Comparison of ENCODE assay signal across 8 cellular contexts in the genomic region with DNA sequence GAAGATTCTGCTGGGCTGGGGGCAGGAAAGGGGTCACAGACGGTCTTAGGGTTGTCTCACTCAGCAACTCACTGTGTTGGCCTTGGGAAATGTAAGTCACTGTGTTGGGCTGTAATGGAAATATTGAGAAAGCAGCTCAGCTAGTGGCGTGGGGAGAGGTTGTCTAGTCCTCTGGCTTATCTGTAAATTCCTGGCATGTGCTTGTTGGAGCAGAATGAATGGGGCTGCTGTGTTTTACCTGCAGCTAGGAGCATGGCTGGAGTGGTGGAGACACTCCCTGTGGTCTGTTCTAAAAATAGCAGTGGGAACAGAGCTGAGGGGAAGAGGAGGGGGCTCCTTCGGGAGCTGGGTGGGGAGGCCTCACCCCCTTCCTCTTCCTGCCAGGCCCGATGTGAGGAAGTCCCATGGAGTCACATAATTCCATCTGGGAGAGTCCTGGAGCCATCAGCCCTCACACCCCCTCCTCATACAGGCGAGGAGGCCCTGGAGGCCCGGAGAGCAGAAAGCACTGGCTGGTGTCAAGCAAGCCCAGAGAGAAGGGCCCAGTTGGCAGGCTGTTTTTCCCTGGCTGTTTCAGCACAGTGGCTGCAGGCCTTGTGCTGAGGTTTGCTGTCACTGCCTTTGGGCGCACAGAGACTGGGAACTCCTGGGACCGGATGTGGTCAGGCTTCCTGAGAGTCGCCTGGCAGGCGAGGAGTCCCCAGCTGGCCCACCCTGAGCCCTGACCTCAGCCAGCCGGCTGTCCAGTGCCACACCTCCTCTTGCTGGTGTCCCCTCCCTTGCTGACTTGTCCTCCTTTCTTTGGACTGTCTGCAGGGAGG.
A peak's percentile ranks its signal among the peaks of the same experiment; 100 is the strongest.
DNase-seq lines count a peak whose midpoint lies in the region; ATAC-seq lines count a peak whose summit lies in the region.

No MANE protein-coding gene starts in this region.

- peak overlapping the region; percentile 28 for H3K4me3 Mint-ChIP-seq in T-helper 2 cell treated with Interferon-gamma antibody and Interleukin-4, amounts not matched to agents 5 μg/mL and 100 μg/mL, for 36 hours

- 68 to 71% methylated on average over 11 of the region's 11 CpGs for WGBS in ectodermal cell, 2 experiments

- H3K9me3 Mint-ChIP-seq in T-helper 2 cell treated with Interferon-gamma antibody and Interleukin-4, amounts not matched to agents 5 μg/mL and 100 μg/mL, for 36 hours = no peaks in the 10 kb centered on the region

- H3K9me3 ChIP-seq in ectodermal cell (ENCODE audit: control insufficient read depth, low read length) = no peaks in the 10 kb centered on the region

- peaks cover 5% of the 10 kb centered on the region for H3K36me3 Mint-ChIP-seq in T-helper 2 cell treated with Interferon-gamma antibody and Interleukin-4, amounts not matched to agents 5 μg/mL and 100 μg/mL, for 36 hours (ENCODE audit: low read depth)

- peak overlapping the region; percentile 64 for H3K27ac Mint-ChIP-seq in T-helper 2 cell treated with Interferon-gamma antibody and Interleukin-4, amounts not matched to agents 5 μg/mL and 100 μg/mL, for 36 hours

- H3K4me1 ChIP-seq in ectodermal cell (ENCODE audit: control insufficient read depth, insufficient read depth, low read length) = peaks cover 14% of the 10 kb centered on the region

- no peaks in the 10 kb centered on the region for H3K27me3 ChIP-seq in ectodermal cell (ENCODE audit: control insufficient read depth, insufficient read depth, low read length, poor library complexity, severe bottlenecking)

- H3K4me1 Mint-ChIP-seq in T-helper 2 cell treated with Interferon-gamma antibody and Interleukin-4, amounts not matched to agents 5 μg/mL and 100 μg/mL, for 36 hours (ENCODE audit: low read depth) = peaks cover 21% of the 10 kb centered on the region

- H3K27ac ChIP-seq in ectodermal cell (ENCODE audit: insufficient read depth, low read depth, low read length, poor library complexity, severe bottlenecking) = peak overlapping the region; percentile 13

- no peaks in the 10 kb centered on the region for H3K36me3 ChIP-seq in ectodermal cell (ENCODE audit: control insufficient read depth, insufficient read depth, low read length)

- no peak overlapping the region for H3K4me3 ChIP-seq in ectodermal cell (ENCODE audit: insufficient read depth, low read depth, low read length)

- ATAC-seq in GM21786 (IDR thresholded peaks at IDR 0.05; ENCODE audit: unreplicated experiment) (peak; percentile 53), HG03175 (IDR thresholded peaks at IDR 0.05; ENCODE audit: unreplicated experiment) (no peak), GM19463 (IDR thresholded peaks at IDR 0.05; ENCODE audit: unreplicated experiment) (no peak)

- peak; percentile 49 for DNase-seq in T-helper 2 cell treated with Interferon-gamma antibody and Interleukin-4, amounts not matched to agents 5 μg/mL and 100 μg/mL, for 36 hours (ENCODE audit: low spot score)
- peak; percentile 57 for DNase-seq in mucosa of gallbladder (ENCODE audit: low spot score)
- DNase-seq in superior temporal gyrus (ENCODE audit: extremely low spot score) = peak; percentile 37
- no peak for DNase-seq in DMS114 treated with DMSO at 0.1 percent for 48 hours (lab: John Stamatoyannopoulos, UW; ENCODE audit: unreplicated experiment)

- H3K27me3 Mint-ChIP-seq in T-helper 2 cell treated with Interferon-gamma antibody and Interleukin-4, amounts not matched to agents 5 μg/mL and 100 μg/mL, for 36 hours (ENCODE audit: low read depth) = no peaks in the 10 kb centered on the region
